ENCODE assay signal across 21 cellular contexts in the genomic region with DNA sequence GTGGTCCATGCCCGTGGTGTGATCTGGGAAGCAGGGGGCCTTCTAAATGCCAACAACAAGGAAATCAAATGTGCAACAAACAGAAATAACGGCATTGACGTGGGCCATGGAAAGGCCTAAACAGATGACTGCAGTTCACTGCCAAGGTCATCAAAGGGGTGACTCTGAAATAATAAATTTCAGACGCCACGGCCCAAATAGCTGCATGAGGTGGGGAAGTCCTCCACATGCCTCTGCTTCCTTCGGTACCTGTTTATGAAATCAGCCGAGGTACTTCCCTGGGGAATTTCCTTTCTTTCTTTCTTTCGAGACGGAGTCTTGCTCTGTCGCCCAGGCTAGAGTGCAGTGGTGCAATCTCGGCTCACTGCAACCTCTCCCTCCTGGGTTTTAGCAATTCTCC. TPM values are rescaled to one million over a fixed set of nuclear protein-coding genes. Genes with fewer than 3 reads are reported as not detected.
"Had no signal": no experiment of that assay in that cellular context is flagged by ENCODE, and none has a peak within 500 bp of the region (broad histone marks: within the 10 kb centered on the region; RNA-seq: fewer than 3 reads in every experiment).

No MANE protein-coding gene starts in this region.

RNA-seq across cellular contexts. Expression of a gene that starts 14.6 kb away (rescaled TPM):
- total RNA-seq: activated CD4-positive, alpha-beta memory T cell treated with anti-CD3 and anti-CD28 coated beads for 36 hours; activated CD4-positive, alpha-beta T cell treated with anti-CD3 and anti-CD28 coated beads for 36 hours; activated CD8-positive, alpha-beta memory T cell treated with anti-CD3 and anti-CD28 coated beads, Interleukin-2, amount 10 ng/mL, durations not matched to agents 7 days and 5 days; activated CD8-positive, alpha-beta T cell treated with anti-CD3 and anti-CD28 coated beads for 36 hours; activated naive CD4-positive, alpha-beta T cell treated with anti-CD3 and anti-CD28 coated beads, Interleukin-2, amount 50 U/mL, for 72 hours; activated naive CD8-positive, alpha-beta T cell treated with anti-CD3 and anti-CD28 coated beads for 36 hours; activated T-cell treated with anti-CD3 and anti-CD28 coated beads, Interleukin-2, amount 50 U/mL, for 4 hours; activated T-cell treated with anti-CD3 and anti-CD28 coated beads, Interleukin-2, amount 50 U/mL, for 72 hours; activated T-helper 1 cell treated with anti-CD3 and anti-CD28 coated beads, Interleukin-12 subunit alpha, Interleukin-12 subunit beta, Interleukin-2, Interleukin-4 antibody, amounts not matched to agents 30 ng/mL and 10 ng/mL and 1 ng/mL, durations not matched to agents 14 hours and 24 hours and 36 hours; activated T-helper 17 cell treated with anti-CD3 and anti-CD28 coated beads, Interleukin-2, amount 50 U/mL, for 72 hours; adrenal gland; aorta; astrocyte; body of pancreas; breast epithelium; chondrocyte; T-cell; T-helper 1 cell treated with Interleukin-12 subunit alpha and Interleukin-12 subunit beta and Interleukin-4 antibody, amounts not matched to agents 30 ng/mL and 1 ng/mL, for 36 hours; T-helper 17 cell; T-helper 2 cell treated with Interferon-gamma antibody and Interleukin-4, amounts not matched to agents 100 ng/mL and 5 ng/mL, for 36 hours; WTC11 had no signal
- polyA plus RNA-seq: adrenal gland, aorta had no signal
